1 cellular context compared by ENCODE assay signal in genomic region chr1:234558186-234558836, GRCh38.
TF ChIP-seq lines count a peak whose summit lies in the region.

No MANE protein-coding gene starts in this region.

TF ChIP-seq in K562, 482 proteins besides CTCF, POLR2A, EP300 and RAD21 (continued from another document):
- TF ChIP-seq ZMIZ1 (IDR thresholded peaks at IDR 0.05; ENCODE audit: low read depth in 2 of 2, low read length in 2 of 2) (no peak), TAL1 (IDR thresholded peaks at IDR 0.05) (peak; percentile 82), REST (CRISPR knock-in tag; IDR thresholded peaks at IDR 0.05; ENCODE audit: low read depth) (no peak), ZFP30 (CRISPR knock-in tag; IDR thresholded peaks at IDR 0.05; ENCODE audit: borderline replicate concordance) (no peak), ZBTB40 (IDR thresholded peaks at IDR 0.05) (no peak), ZBTB40 (CRISPR knock-in tag; IDR thresholded peaks at IDR 0.05) (no peak), HCFC1 (IDR thresholded peaks at IDR 0.05; ENCODE audit: low read depth, low read length) (no peak), FOXA1 (IDR thresholded peaks at IDR 0.05; ENCODE audit: borderline replicate concordance) (no peak), C11orf30 (IDR thresholded peaks at IDR 0.05; ENCODE audit: low read depth) (peak; percentile 28; the same call in 1 of the 2 replicates), MYBL2 (IDR thresholded peaks at IDR 0.05; ENCODE audit: low read depth) (no peak), MYBL2 (CRISPR knock-in tag; IDR thresholded peaks at IDR 0.05; ENCODE audit: borderline replicate concordance) (no peak), IRF9 (tag; IDR thresholded peaks at IDR 0.05) (peak; percentile 42; the same call in 1 of the 2 replicates), XRCC3 (IDR thresholded peaks at IDR 0.05) (no peak), CBFA2T2 (conservative IDR thresholded peaks at IDR 0.05) (peak; percentile 81), FOXM1 (IDR thresholded peaks at IDR 0.05; ENCODE audit: low read depth) (peak; percentile 69; the same call in 1 of the 2 replicates), FOXM1 (CRISPR knock-in tag; IDR thresholded peaks at IDR 0.05; ENCODE audit: low read depth) (no peak), GTF2F1 (IDR thresholded peaks at IDR 0.05; ENCODE audit: low read depth, low read length) (no peak), HDAC2 (IDR thresholded peaks at IDR 0.05) (0 out of 2 replicates have a peak, but pooled peaks have one; percentile 25), HDAC1 (IDR thresholded peaks at IDR 0.05) (no peak), PRDM10 (IDR thresholded peaks at IDR 0.05; ENCODE audit: partially characterized antibody) (no peak)
